Comparison of ENCODE assay signal across 1 cellular context in the genomic region with DNA sequence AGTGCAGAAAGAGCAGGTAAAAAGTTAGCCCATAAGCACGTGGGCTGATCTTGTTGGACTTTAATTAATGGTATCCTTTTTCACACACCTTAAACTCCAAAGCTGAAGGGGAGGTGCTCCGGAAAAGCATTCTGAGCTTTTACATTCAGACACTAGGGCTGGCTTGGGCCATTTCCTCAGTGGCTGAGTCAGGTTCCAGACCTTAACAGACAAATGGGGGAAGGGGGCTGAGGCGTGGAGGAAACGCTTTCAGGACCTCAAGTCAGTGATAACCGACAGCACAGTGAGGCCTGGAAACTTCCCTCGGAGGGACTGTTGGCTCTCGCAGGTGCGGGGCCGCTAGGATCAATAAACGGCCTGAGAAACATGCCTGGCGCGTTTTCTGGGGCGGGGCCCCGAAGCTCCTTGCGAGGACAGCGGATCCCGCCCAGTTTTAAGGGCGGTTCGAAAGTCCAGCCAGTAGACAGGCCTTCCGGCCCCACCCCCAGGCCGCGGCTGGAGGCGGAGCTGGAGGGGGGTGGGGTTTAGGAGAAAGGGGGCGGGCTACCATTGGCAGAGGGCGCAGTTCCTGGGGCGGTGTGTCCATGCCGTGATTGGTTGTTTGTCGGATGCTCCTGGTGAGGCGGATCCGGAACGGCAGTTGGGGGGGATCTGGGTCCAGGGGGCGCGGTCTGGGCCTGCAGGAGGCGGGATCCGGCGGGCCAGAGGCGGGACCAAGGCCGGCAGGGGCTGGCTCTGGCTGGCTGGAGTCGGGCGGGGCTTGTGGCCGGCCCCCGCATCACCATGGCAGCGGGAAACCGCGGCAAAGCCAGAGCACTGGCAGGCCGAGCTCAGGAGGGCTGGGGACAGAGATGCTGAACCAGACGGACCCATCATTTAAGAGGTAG.
TF ChIP-seq lines count a peak whose summit lies in the region.

No MANE protein-coding gene starts in this region.

TF ChIP-seq in IMR-90, 13 proteins besides CTCF, POLR2A, EP300 and RAD21:
- TF ChIP-seq MAZ (IDR thresholded peaks at IDR 0.05; ENCODE audit: borderline replicate concordance, low read depth, low read length) (peak; percentile 65; the same call in 1 of the 2 replicates), MXI1 (IDR thresholded peaks at IDR 0.05; ENCODE audit: borderline replicate concordance, low read depth, low read length) (peak; percentile 40; the same call in 1 of the 2 replicates), FOS (IDR thresholded peaks at IDR 0.05; ENCODE audit: low read depth, low read length) (0 out of 2 replicates have a peak, but pooled peaks have one; percentile 3), MAFK (IDR thresholded peaks at IDR 0.05; ENCODE audit: low read depth, low read length) (no peak), CEBPB (IDR thresholded peaks at IDR 0.05; ENCODE audit: low read depth, low read length) (no peak)
